8 cellular contexts compared by ENCODE assay signal in genomic region chr17:40358323-40359038, GRCh38. TPM values are rescaled to one million over a fixed set of nuclear protein-coding genes. Genes with fewer than 3 reads are reported as not detected.
DNase-seq lines count a peak whose midpoint lies in the region; ATAC-seq and TF ChIP-seq lines count a peak whose summit lies in the region.

No MANE protein-coding gene starts in this region.

- H3K36me3 ChIP-seq in SU-DHL-6 (ENCODE audit: low read length) (no peaks in the 10 kb centered on the region), gastroesophageal sphincter (peaks cover 0 to 35% of the 10 kb centered on the region in 2 donors), ovary (no peaks in the 10 kb centered on the region), transverse colon (peaks cover 0 to 13% (median 0%) of the 10 kb centered on the region in 4 donors)

- no peak overlapping the region for H3K9ac ChIP-seq in SU-DHL-6 (ENCODE audit: low read length)

- intact Hi-C loops in ovary (cut with DNase I), result loop anchor here in 3 of 4 donors (5.0 to 10.0 kb wide), 5 partner anchors 154 to 196 kb away; no protein-coding TSS in a partner anchor
- intact Hi-C loops in transverse colon (cut with DNase I; ENCODE audit: low total_unique reads), result loop anchor here (2.0 kb wide), 1 partner anchor 202 kb away; no protein-coding TSS in a partner anchor

- H3K4me1 ChIP-seq in gastroesophageal sphincter (peaks cover 0 to 70% (median 18%) of the 10 kb centered on the region in 3 donors), ovary (ENCODE audit: insufficient read depth) (peaks cover 6% of the 10 kb centered on the region), transverse colon (peaks cover 6 to 23% (median 8%) of the 10 kb centered on the region in 4 donors)

- TF ChIP-seq EP300 in gastroesophageal sphincter (IDR thresholded peaks at IDR 0.05), result no peak
- TF ChIP-seq EP300 in ovary (IDR thresholded peaks at IDR 0.05), result no peak
- TF ChIP-seq EP300 in transverse colon (IDR thresholded peaks at IDR 0.05; ENCODE audit: low read depth), result no peak

- TF ChIP-seq CTCF in GM12864 (IDR thresholded peaks at IDR 0.05; ENCODE audit: low read depth, low read length, missing control alignments) (peak; percentile 94), SU-DHL-6 (IDR thresholded peaks at IDR 0.05; ENCODE audit: insufficient read depth, low read length, poor library complexity, severe bottlenecking) (peak; percentile 72), gastroesophageal sphincter (IDR thresholded peaks at IDR 0.05) (peak in 3 of 4 experiments; percentile 96 to 99 (median 98)), ovary (IDR thresholded peaks at IDR 0.05) (peak; percentile 94 to 97 (median 95)), transverse colon (IDR thresholded peaks at IDR 0.05) (peak; percentile 98 to 99 (median 98))

- TF ChIP-seq POLR2A in gastroesophageal sphincter (IDR thresholded peaks at IDR 0.05), result no peak
- TF ChIP-seq POLR2A in ovary (IDR thresholded peaks at IDR 0.05), result no peak
- no peak for TF ChIP-seq POLR2A in transverse colon (IDR thresholded peaks at IDR 0.05)

- in situ Hi-C loops in transverse colon (cut with MboI; ENCODE audit: low pct_ligation_motif_present in 1 of 4, low pct_unique_long_range_greater_than_20kb in 1 of 4, low sequenced_read_pairs in 3 of 4), result loop anchor here in 2 of 4 donors (5.0 to 10.0 kb wide), 2 partner anchors 56 to 164 kb away; no protein-coding TSS in a partner anchor

- H3K27ac ChIP-seq in SU-DHL-6 (ENCODE audit: low read depth, low read length), result no peak overlapping the region
- peak overlapping the region in 1 of 4 donors; percentile 67 for H3K27ac ChIP-seq in gastroesophageal sphincter
- H3K27ac ChIP-seq in ovary, result no peak overlapping the region
- peak overlapping the region in 1 of 4 donors; percentile 12 for H3K27ac ChIP-seq in transverse colon

- H2AFZ ChIP-seq in SU-DHL-6 (ENCODE audit: low read depth, low read length, severe bottlenecking), result no peak overlapping the region

- no peaks in the 10 kb centered on the region for H3K9me3 ChIP-seq in SU-DHL-6 (ENCODE audit: insufficient read depth, low read length)
- H3K9me3 ChIP-seq in gastroesophageal sphincter, result no peaks in the 10 kb centered on the region
- H3K9me3 ChIP-seq in ovary, result no peaks in the 10 kb centered on the region
- no peaks in the 10 kb centered on the region for H3K9me3 ChIP-seq in transverse colon

- no peaks in the 10 kb centered on the region for H3K79me2 ChIP-seq in SU-DHL-6 (ENCODE audit: insufficient read depth, low read length)

- H3K27me3 ChIP-seq in SU-DHL-6 (ENCODE audit: low read length) (no peaks in the 10 kb centered on the region), gastroesophageal sphincter (peaks cover 3% of the 10 kb centered on the region), ovary (no peaks in the 10 kb centered on the region), transverse colon (no peaks in the 10 kb centered on the region)

- no peaks in the 10 kb centered on the region for H3F3A ChIP-seq in SU-DHL-6 (ENCODE audit: insufficient read depth)

- DNase-seq in GM12864 (ENCODE audit: low read depth) (no peak), NCI-H1092 (lab: John Stamatoyannopoulos, UW) (peak; percentile 82), ovary (peak; percentile 83 to 94 (median 93)), transverse colon (peak; percentile 93)
- peak; percentile 88 for DNase-seq in activated naive CD4-positive, alpha-beta T cell treated with anti-CD3 and anti-CD28 coated beads, Interleukin-2, amount 50 U/mL, for 16 hours

- WGBS in gastroesophageal sphincter (ENCODE audit: low coverage in 1 of 2), 2 donors, result 8% methylated on average over 10 to 17 of the region's 17 CpGs
- WGBS in ovary, 3 donors, result 10 to 12% (median 10%) methylated on average over 17 of the region's 17 CpGs
- WGBS in transverse colon (ENCODE audit: low coverage in 1 of 2), 2 donors, result 12 to 25% methylated on average over 8 to 17 of the region's 17 CpGs

- H3K4me2 ChIP-seq in SU-DHL-6 (ENCODE audit: low read depth, low read length, poor library complexity, severe bottlenecking), result no peak overlapping the region

- H3K9me2 ChIP-seq in SU-DHL-6 (replicated peaks; ENCODE audit: insufficient read depth, low read length), result no peaks in the 10 kb centered on the region

- ATAC-seq in gastroesophageal sphincter (peak; percentile 76), HG03442 (IDR thresholded peaks at IDR 0.05; ENCODE audit: unreplicated experiment) (no peak)

- H3K4me3 ChIP-seq in GM12864 (ENCODE audit: low read depth, low read length), result no peak overlapping the region
- no peak overlapping the region for H3K4me3 ChIP-seq in SU-DHL-6 (ENCODE audit: insufficient read depth, low read length, poor library complexity, severe bottlenecking)
- no peak overlapping the region for H3K4me3 ChIP-seq in gastroesophageal sphincter
- no peak overlapping the region for H3K4me3 ChIP-seq in ovary
- no peak overlapping the region for H3K4me3 ChIP-seq in transverse colon

- H4K20me1 ChIP-seq in SU-DHL-6 (ENCODE audit: low read depth, low read length), result no peaks in the 10 kb centered on the region; the same call in 1 of the 2 replicates

RNA-seq across cellular contexts. Expression of gene GJD3, which starts 6.1 kb away (rescaled TPM):
- 1 to 10 TPM in 1 of 4 donors, not detected in 3; 2.5 TPM for total RNA-seq in gastroesophageal sphincter
- total RNA-seq in ovary, result 1 to 10 TPM in 2 of 7 donors, under 1 TPM in 3, not detected in 2; 0.66 to 1.8 (median 0.92) TPM
- under 1 TPM in 1 of 2 donors, not detected in 1; 0.24 TPM for polyA plus RNA-seq in ovary
- not detected for total RNA-seq in transverse colon

RNA-seq across cellular contexts. Expression of gene RARA, which starts 49.5 kb away (rescaled TPM):
- total RNA-seq in gastroesophageal sphincter, result 10 to 100 TPM; 18.5 to 41.8 (median 28.5) TPM
- 100 to 1,000 TPM in 1 of 7 donors, 10 to 100 TPM in 6; 19.8 to 100 (median 62.2) TPM for total RNA-seq in ovary
- 10 to 100 TPM; 21.8 to 39.9 TPM for polyA plus RNA-seq in ovary
- 100 to 1,000 TPM in 1 of 4 donors, 10 to 100 TPM in 3; 23.5 to 110 (median 49.1) TPM for total RNA-seq in transverse colon

RNA-seq across cellular contexts. Expression of gene TOP2A, which starts 59.2 kb away (rescaled TPM):
- total RNA-seq in gastroesophageal sphincter (1 to 10 TPM in 1 of 4 donors, under 1 TPM in 3; 0.40 to 4.3 (median 0.79) TPM), ovary (1 to 10 TPM in 3 of 7 donors, under 1 TPM in 4; 0.36 to 4.5 (median 0.82) TPM), transverse colon (10 to 100 TPM in 1 of 4 donors, 1 to 10 TPM in 2, under 1 TPM in 1; 0.37 to 25.5 (median 7.5) TPM)
- 1 to 10 TPM; 1.2 to 3.3 TPM for polyA plus RNA-seq in ovary
